In genomic region chr12:6322969-6323339, GRCh38 we compare ENCODE assay signal across 7 cellular contexts. TPM values are rescaled to one million over a fixed set of nuclear protein-coding genes. Genes with fewer than 3 reads are reported as not detected.
A peak's percentile ranks its signal among the peaks of the same experiment; 100 is the strongest.
DNase-seq lines count a peak whose midpoint lies in the region; ATAC-seq and TF ChIP-seq lines count a peak whose summit lies in the region.

No MANE protein-coding gene starts in this region.

- H4K91ac ChIP-seq in IMR-90 (ENCODE audit: insufficient read depth, low read depth, low read length), result no peak overlapping the region

- no peak overlapping the region for H2AK5ac ChIP-seq in IMR-90 (ENCODE audit: low read depth, low read length)

- H2BK120ac ChIP-seq in IMR-90 (ENCODE audit: low read depth, low read length), result no peak overlapping the region

- no peak overlapping the region for H2BK20ac ChIP-seq in IMR-90 (ENCODE audit: low read depth, low read length)

- no peaks in the 10 kb centered on the region for H3K27me3 ChIP-seq in IMR-90 (ENCODE audit: control insufficient read depth, insufficient read depth, low read length)

- peaks cover 14% of the 10 kb centered on the region for H3K36me3 Mint-ChIP-seq in endothelial cell (ENCODE audit: low read depth, unreplicated experiment)
- H3K36me3 Mint-ChIP-seq in stimulated activated memory B cell treated with anti-CD40 and anti-IgM and Interleukin-4, amounts not matched to agents 10 μg/mL and 1 μg/mL and 100 μg/mL, for 72 hours, result no peaks in the 10 kb centered on the region

- no peak overlapping the region for H3K23ac ChIP-seq in IMR-90 (ENCODE audit: low read depth, low read length)

- H2BK15ac ChIP-seq in IMR-90 (ENCODE audit: low read depth, low read length), result no peak overlapping the region

- no peak overlapping the region for H4K8ac ChIP-seq in IMR-90 (ENCODE audit: low read depth in 2 of 2, low read length in 2 of 2)

- H3K4me3 ChIP-seq in IMR-90 (ENCODE audit: insufficient read depth, low read depth, low read length), result no peak overlapping the region

- BruUV-seq in IMR-90 (replicated peaks; lab: Mats Ljungman, UMichigan), result no TSS peak

- TF ChIP-seq CTCF in IMR-90 (conservative IDR thresholded peaks at IDR 0.05; ENCODE audit: low read depth, low read length) (no peak), endothelial cell (IDR thresholded peaks at IDR 0.05; ENCODE audit: unreplicated experiment) (no peak)

- peak overlapping the region; percentile 31 for H2BK5ac ChIP-seq in IMR-90 (ENCODE audit: low read depth, low read length, poor library complexity, severe bottlenecking)

- H3K79me1 ChIP-seq in IMR-90 (ENCODE audit: low read depth in 1 of 2, low read length in 2 of 2), result peaks cover 9 to 32% of the 10 kb centered on the region in 2 experiments; a peak in 3 of 4 replicates

- H3K9me1 ChIP-seq in IMR-90 (ENCODE audit: insufficient read depth, low read length), result peaks cover 16% of the 10 kb centered on the region; the same call in 1 of the 2 replicates

- H4K20me1 ChIP-seq in IMR-90 (ENCODE audit: insufficient read depth, low read length), result peaks cover 11% of the 10 kb centered on the region; the same call in 1 of the 2 replicates

- H3K4me1 ChIP-seq in IMR-90 (ENCODE audit: control insufficient read depth, insufficient read depth, low read length), result peaks cover 25% of the 10 kb centered on the region

- peaks cover 21% of the 10 kb centered on the region for H3K36me3 ChIP-seq in IMR-90 (ENCODE audit: control insufficient read depth, insufficient read depth, low read length)

- in situ Hi-C loops in IMR-90 (cut with MboI; ENCODE audit: low sequenced_read_pairs), result no loop called here

- CTCF ChIA-PET in IMR-90 (lab: Yijun Ruan, JAX), result interaction anchor here (0.6 to 1.4 kb wide), 4 partner anchors 10 to 335 kb away, joined by 3 to 4 read pairs (median 3); no protein-coding TSS in a partner anchor

- WGBS in IMR-90 (ENCODE audit: extremely low coverage in 2 of 2, insufficient read length in 1 of 2), 2 experiments, result 67% methylated on average over 1 of the region's 2 CpGs; no CpG with 5 or more reads in 1 of the 2 experiments

- no peak for TF ChIP-seq POLR2A in IMR-90 (IDR thresholded peaks at IDR 0.05; ENCODE audit: low read depth, low read length)

- no peak overlapping the region for H3K18ac ChIP-seq in IMR-90 (ENCODE audit: low read depth, low read length)

- H2AK9ac ChIP-seq in IMR-90 (replicated peaks; ENCODE audit: low read depth, low read length, poor library complexity), result no peak overlapping the region

- dilution Hi-C loops in IMR-90 (cut with HindIII; ENCODE audit: low sequenced_read_pairs, unreplicated experiment), result no loop called here

- intact Hi-C loops in IMR-90 (cut with micrococcal nuclease), result loop anchor here (1.0 kb wide), 1 partner anchor 142 kb away; no protein-coding TSS in a partner anchor

- peak overlapping the region; percentile 98 for H3K27ac Mint-ChIP-seq in endothelial cell (ENCODE audit: unreplicated experiment)
- no peak overlapping the region for H3K27ac Mint-ChIP-seq in stimulated activated memory B cell treated with anti-CD40 and anti-IgM and Interleukin-4, amounts not matched to agents 10 μg/mL and 1 μg/mL and 100 μg/mL, for 72 hours

- peaks cover 73% of the 10 kb centered on the region for H3K4me1 Mint-ChIP-seq in endothelial cell (ENCODE audit: unreplicated experiment)
- peaks cover 34% of the 10 kb centered on the region for H3K4me1 Mint-ChIP-seq in stimulated activated memory B cell treated with anti-CD40 and anti-IgM and Interleukin-4, amounts not matched to agents 10 μg/mL and 1 μg/mL and 100 μg/mL, for 72 hours

- no peak overlapping the region for H3K56ac ChIP-seq in IMR-90 (ENCODE audit: extremely low read depth, insufficient read depth, low read length)

- no peak overlapping the region for H3K4ac ChIP-seq in IMR-90 (ENCODE audit: low read depth, low read length)

- POLR2A ChIA-PET in IMR-90 (lab: Charles Lee; ENCODE audit: unreplicated experiment), result interaction anchor here (0.6 kb wide), 1 partner anchor 13 kb away, joined by 3 read pairs; no protein-coding TSS in a partner anchor

- H3K9ac ChIP-seq in IMR-90 (ENCODE audit: low read depth, low read length), result no peak overlapping the region

- peak overlapping the region; percentile 72 for H3K4me3 Mint-ChIP-seq in endothelial cell (ENCODE audit: unreplicated experiment)
- H3K4me3 Mint-ChIP-seq in stimulated activated memory B cell treated with anti-CD40 and anti-IgM and Interleukin-4, amounts not matched to agents 10 μg/mL and 1 μg/mL and 100 μg/mL, for 72 hours, result peak overlapping the region; percentile 34

- TF ChIP-seq RAD21 in IMR-90 (IDR thresholded peaks at IDR 0.05; ENCODE audit: low read length), result no peak

- no peak overlapping the region for H3K27ac ChIP-seq in IMR-90 (ENCODE audit: insufficient read depth, low read length)

- H3K9me3 Mint-ChIP-seq in endothelial cell (ENCODE audit: unreplicated experiment), result no peaks in the 10 kb centered on the region
- no peaks in the 10 kb centered on the region for H3K9me3 Mint-ChIP-seq in stimulated activated memory B cell treated with anti-CD40 and anti-IgM and Interleukin-4, amounts not matched to agents 10 μg/mL and 1 μg/mL and 100 μg/mL, for 72 hours

- DNase-seq in IMR-90 (no peak), endothelial cell (ENCODE audit: low spot score) (no peak), inferior parietal cortex (ENCODE audit: extremely low spot score) (no peak), cerebellum (ENCODE audit: low spot score) (no peak)

- no peak overlapping the region for H4K5ac ChIP-seq in IMR-90 (ENCODE audit: low read depth, low read length)

- peaks cover 19% of the 10 kb centered on the region for H3K27me3 Mint-ChIP-seq in endothelial cell (ENCODE audit: unreplicated experiment)
- H3K27me3 Mint-ChIP-seq in stimulated activated memory B cell treated with anti-CD40 and anti-IgM and Interleukin-4, amounts not matched to agents 10 μg/mL and 1 μg/mL and 100 μg/mL, for 72 hours, result peaks cover 91% of the 10 kb centered on the region

- no peaks in the 10 kb centered on the region for H3K9me3 ChIP-seq in IMR-90 (ENCODE audit: control insufficient read depth, insufficient read depth, low read length)

- H3K14ac ChIP-seq in IMR-90 (replicated peaks; ENCODE audit: low read depth, low read length), result peak overlapping the region; percentile 69; the same call in 1 of the 2 replicates

- ATAC-seq in GM21390 (IDR thresholded peaks at IDR 0.05; ENCODE audit: unreplicated experiment), result peak; percentile 20
- ATAC-seq in IMR-90 (ENCODE audit: low read depth), result no peak
- ATAC-seq in stimulated activated memory B cell treated with anti-CD40 and anti-IgM and Interleukin-4, amounts not matched to agents 10 μg/mL and 1 μg/mL and 100 μg/mL, for 72 hours, result peak; percentile 20
- no peak for ATAC-seq in GM19328 (IDR thresholded peaks at IDR 0.05; ENCODE audit: unreplicated experiment)

- peak overlapping the region; percentile 17; the same call in 1 of the 2 replicates for H3K4me2 ChIP-seq in IMR-90 (ENCODE audit: low read depth, low read length)

- no peak overlapping the region for H2AFZ ChIP-seq in IMR-90 (replicated peaks; ENCODE audit: low read length, poor library complexity)

TF ChIP-seq in IMR-90, 13 proteins besides CTCF, POLR2A, EP300 and RAD21 (continues in another document):
- TF ChIP-seq FOS (IDR thresholded peaks at IDR 0.05; ENCODE audit: low read depth, low read length) (no peak), RCOR1 (IDR thresholded peaks at IDR 0.05; ENCODE audit: insufficient replicate concordance, low read length) (no peak), SMC3 (IDR thresholded peaks at IDR 0.05; ENCODE audit: low read depth, low read length) (no peak), ELK1 (IDR thresholded peaks at IDR 0.05; ENCODE audit: borderline replicate concordance, low read depth, low read length) (no peak), BHLHE40 (IDR thresholded peaks at IDR 0.05; ENCODE audit: low read depth, low read length) (no peak), MAZ (IDR thresholded peaks at IDR 0.05; ENCODE audit: borderline replicate concordance, low read depth, low read length) (no peak), MAFK (IDR thresholded peaks at IDR 0.05; ENCODE audit: low read depth, low read length) (no peak), CEBPB (IDR thresholded peaks at IDR 0.05; ENCODE audit: low read depth, low read length) (no peak), USF2 (IDR thresholded peaks at IDR 0.05; ENCODE audit: low read depth, low read length) (no peak), MXI1 (IDR thresholded peaks at IDR 0.05; ENCODE audit: borderline replicate concordance, low read depth, low read length) (no peak), CHD1 (IDR thresholded peaks at IDR 0.05; ENCODE audit: low read depth, low read length) (no peak)

RNA-seq across cellular contexts. Expression of gene PLEKHG6, which starts 12.5 kb away (rescaled TPM):
- total RNA-seq in IMR-90 (2012; rRNA removed) (under 0.01 TPM in 2 replicates), endothelial cell (ENCODE audit: unreplicated experiment) (1.9 TPM), cerebellum (0.64 TPM)
- polyA plus RNA-seq in IMR-90 (2012; rRNA removed), result 0.10 TPM in 2 replicates
- 0.05 and 0.07 TPM in 2 replicates for polyA plus RNA-seq in IMR-90 (2012; cell fraction: cytosol; rRNA removed)
- polyA plus RNA-seq in IMR-90 (2012; cell fraction: nucleus; rRNA removed; ENCODE audit: low replicate concordance), result 0.05 and 0.15 TPM in 2 replicates

RNA-seq across cellular contexts. Expression of gene TNFRSF1A, which starts 18.9 kb away (rescaled TPM):
- total RNA-seq in IMR-90 (2012; rRNA removed), result 79.6 and 86.7 TPM in 2 replicates
- 136 and 138 TPM in 2 replicates for polyA plus RNA-seq in IMR-90 (2012; rRNA removed)
- 105 and 167 TPM in 2 replicates for polyA plus RNA-seq in IMR-90 (2012; cell fraction: cytosol; rRNA removed)
- 102 and 107 TPM in 2 replicates for polyA plus RNA-seq in IMR-90 (2012; cell fraction: nucleus; rRNA removed; ENCODE audit: low replicate concordance)
- total RNA-seq in endothelial cell (ENCODE audit: unreplicated experiment), result 125 TPM
- total RNA-seq in cerebellum, result 11.1 TPM

RNA-seq across cellular contexts. Expression of gene SCNN1A, which starts 52.4 kb away (rescaled TPM):
- total RNA-seq in IMR-90 (2012; rRNA removed) (not detected in 2 replicates), endothelial cell (ENCODE audit: unreplicated experiment) (2.2 TPM), cerebellum (not detected)
- polyA plus RNA-seq in IMR-90 (2012; rRNA removed), result 0.24 and 0.41 TPM in 2 replicates
- 0.13 and 0.16 TPM in 2 replicates for polyA plus RNA-seq in IMR-90 (2012; cell fraction: cytosol; rRNA removed)
- polyA plus RNA-seq in IMR-90 (2012; cell fraction: nucleus; rRNA removed; ENCODE audit: low replicate concordance), result 0.32 and 1.2 TPM in 2 replicates

Comparison
In these comparisons a context has a peak if more than half of its experiments do, and no peak if none do; other contexts are left out.
1. ATAC-seq: peak in GM21390 (single experiment) and stimulated activated memory B cell treated with anti-CD40 and anti-IgM and Interleukin-4, amounts not matched to agents 10 μg/mL and 1 μg/mL and 100 μg/mL, for 72 hours (single experiment); none in IMR-90 (single experiment) and GM19328 (single experiment).